In the genomic region with DNA sequence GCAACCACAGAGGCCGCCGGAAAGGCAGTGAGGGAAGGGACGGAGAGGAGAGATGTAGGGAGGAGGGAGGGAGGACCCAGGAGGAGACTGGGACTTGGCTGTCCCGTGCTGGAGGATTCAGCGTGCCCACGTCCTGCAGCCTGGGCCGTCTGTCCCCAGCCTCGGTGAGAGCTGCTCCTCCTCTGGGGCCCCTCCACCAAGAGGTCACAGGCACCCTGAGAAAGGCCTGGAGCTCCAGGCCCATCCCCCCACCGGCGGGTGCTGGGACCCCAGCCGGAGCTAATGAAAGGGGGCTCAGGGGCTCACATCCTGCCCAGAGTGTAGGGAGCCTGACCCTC, we compare ENCODE assay signal across 16 cellular contexts. TPM values are rescaled to one million over a fixed set of nuclear protein-coding genes. Genes with fewer than 3 reads are reported as not detected.
DNase-seq lines count a peak whose midpoint lies in the region; ATAC-seq, FAIRE-seq and TF ChIP-seq lines count a peak whose summit lies in the region.
"Had no signal": no experiment of that assay in that cellular context is flagged by ENCODE, and none has a peak within 500 bp of the region (broad histone marks: within the 10 kb centered on the region; RNA-seq: fewer than 3 reads in every experiment).

No MANE protein-coding gene starts in this region.

- no TSS peak for BruUV-seq in K562 (replicated peaks; lab: Mats Ljungman, UMichigan)

- no peak for TF ChIP-seq EP300 in K562 (IDR thresholded peaks at IDR 0.05; ENCODE audit: low read length)

- intact Hi-C loops in K562 (cut with micrococcal nuclease): no loop called here

- H3K36me3 Mint-ChIP-seq in neural progenitor cell: no peaks in the 10 kb centered on the region
- H3K36me3 Mint-ChIP-seq: CD14-positive monocyte; CD8-positive, alpha-beta T cell had no signal

- no peak for FAIRE-seq in K562 (lab: Jason Lieb, UNC)
- FAIRE-seq: A204.1 had no signal

- peaks cover 10% of the 10 kb centered on the region for H3K27me3 Mint-ChIP-seq in neural progenitor cell (ENCODE audit: insufficient read depth, low read depth)

- H3K27me3 ChIP-seq in K562 (ENCODE audit: control insufficient read depth in 2 of 2, insufficient read depth in 2 of 2, low read length in 2 of 2) (peaks cover 23 to 58% of the 10 kb centered on the region in 2 experiments; a peak in 4 of 5 replicates), neural progenitor cell (no peaks in the 10 kb centered on the region)

- POLR2A ChIA-PET in HEK293 (lab: Yijun Ruan, JAX) (no interaction called here), K562 (lab: Yijun Ruan, JAX) (interaction anchor here (0.6 to 1.7 kb wide), 5 partner anchors 9 to 473 kb away, joined by 3 to 7 read pairs (median 4); no protein-coding TSS in a partner anchor)

- CTCF ChIA-PET in HEK293 (lab: Yijun Ruan, JAX) (interaction anchor here (0.6 to 0.9 kb wide), 3 partner anchors 18 to 570 kb away, joined by 3 to 4 read pairs (median 4); no protein-coding TSS in a partner anchor), K562 (lab: Yijun Ruan, JAX; ENCODE audit: low intra/inter-chr PET ratio) (interaction anchor here (0.6 kb wide), 1 partner anchor 31 kb away, joined by 4 read pairs; no protein-coding TSS in a partner anchor)

- TF ChIP-seq POLR2A in K562 (conservative IDR thresholded peaks at IDR 0.05): no peak

- H3K4me3 Mint-ChIP-seq in neural progenitor cell: no peak overlapping the region
- H3K4me3 Mint-ChIP-seq: CD8-positive, alpha-beta T cell; H9 had no signal

- TF ChIP-seq RAD21 in K562 (CRISPR knock-in tag; conservative IDR thresholded peaks at IDR 0.05 in 1 of 2, IDR thresholded peaks at IDR 0.05 in 1 of 2): no peak

- H3K27ac ChIP-seq in HEK293 (ENCODE audit: extremely low read depth, low read depth, low read length): no peak overlapping the region
- H3K27ac ChIP-seq in K562 (ENCODE audit: extremely low read depth, low read depth, low read length): no peak overlapping the region
- no peak overlapping the region for H3K27ac ChIP-seq in neural progenitor cell

- no peaks in the 10 kb centered on the region for H3K9me1 ChIP-seq in K562 (ENCODE audit: control insufficient read depth, insufficient read depth, low read length)

- no peaks in the 10 kb centered on the region for H3K36me3 ChIP-seq in HEK293 (ENCODE audit: control insufficient read depth in 2 of 2, insufficient read depth in 1 of 2, low read length in 2 of 2)
- H3K36me3 ChIP-seq in K562 (ENCODE audit: control insufficient read depth, insufficient read depth, low read length): no peaks in the 10 kb centered on the region
- no peaks in the 10 kb centered on the region for H3K36me3 ChIP-seq in neural progenitor cell
- H3K36me3 ChIP-seq: BE2C had no signal

- no peaks in the 10 kb centered on the region for H3K4me1 ChIP-seq in HEK293 (ENCODE audit: control insufficient read depth, insufficient read depth, low read length)
- peaks cover 0 to 55% of the 10 kb centered on the region in 2 experiments; a peak in 2 of 5 replicates for H3K4me1 ChIP-seq in K562 (replicated peaks in 1 of 2; ENCODE audit: control insufficient read depth in 2 of 2, insufficient read depth in 2 of 2, low read length in 2 of 2)
- peaks cover 14% of the 10 kb centered on the region for H3K4me1 ChIP-seq in neural progenitor cell

- H3K9me3 ChIP-seq in HEK293 (ENCODE audit: control insufficient read depth, insufficient read depth, low read depth, low read length) (no peaks in the 10 kb centered on the region), K562 (replicated peaks; ENCODE audit: control insufficient read depth, insufficient read depth, low read depth, low read length) (no peaks in the 10 kb centered on the region), neural progenitor cell (ENCODE audit: low read depth) (no peaks in the 10 kb centered on the region)

- no peaks in the 10 kb centered on the region for H4K20me1 ChIP-seq in K562 (replicated peaks; ENCODE audit: control insufficient read depth, insufficient read depth, low read length)
- no peaks in the 10 kb centered on the region for H4K20me1 ChIP-seq in neural progenitor cell (ENCODE audit: low read depth)

- in situ Hi-C loops in K562 (cut with MboI): no loop called here

- H3K4me2 ChIP-seq in K562 (ENCODE audit: insufficient read depth, low read length): no peak overlapping the region
- peak overlapping the region; percentile 59 for H3K4me2 ChIP-seq in neural progenitor cell

- H3K9ac ChIP-seq in K562 (ENCODE audit: insufficient read depth in 1 of 2, low read depth in 2 of 2, low read length in 2 of 2) (no peak overlapping the region), neural progenitor cell (no peak overlapping the region)

- 2% methylated on average over 7 of the region's 11 CpGs for WGBS in K562 (ENCODE audit: insufficient coverage, low coverage, missing lambda C conversion rate)

- DNase-seq in K562 (ENCODE audit: extremely low read depth in 1 of 4, low spot score in 3 of 4) (no peak), neural progenitor cell (ENCODE audit: low spot score) (no peak), ecto neural progenitor cell (ENCODE audit: low spot score) (no peak), cerebellar cortex (ENCODE audit: low spot score) (no peak), GM10266 (ENCODE audit: extremely low spot score) (no peak)
- DNase-seq: BE2C; CD8-positive, alpha-beta T cell; COR-L47; DND-41; GDM1; H9; KBM-7 had no signal

- H3K79me2 ChIP-seq in K562 (ENCODE audit: control insufficient read depth, insufficient read depth, low read length) (no peaks in the 10 kb centered on the region), neural progenitor cell (ENCODE audit: low read depth) (no peaks in the 10 kb centered on the region)

- H2AFZ ChIP-seq in K562 (ENCODE audit: low read depth, low read length) (no peak overlapping the region), neural progenitor cell (replicated peaks) (no peak overlapping the region)

- H3K4me3 ChIP-seq in HEK293 (ENCODE audit: low read depth, low read length): no peak overlapping the region
- H3K4me3 ChIP-seq in K562: no peak overlapping the region
- no peak overlapping the region for H3K4me3 ChIP-seq in neural progenitor cell

- ATAC-seq in K562: no peak
- ATAC-seq in HG02840 (IDR thresholded peaks at IDR 0.05; ENCODE audit: low FRiP score, unreplicated experiment): no peak
- ATAC-seq: CD8-positive, alpha-beta T cell had no signal

- peaks cover 3% of the 10 kb centered on the region for H3K4me1 Mint-ChIP-seq in neural progenitor cell

- no peak for TF ChIP-seq CTCF in HEK293 (tag by site-specific recombination; IDR thresholded peaks at IDR 0.05)
- TF ChIP-seq CTCF in K562 (IDR thresholded peaks at IDR 0.05 in 2 of 3, conservative IDR thresholded peaks at IDR 0.05 in 1 of 3; ENCODE audit: insufficient read depth in 2 of 3, low read depth in 1 of 3, low read length in 3 of 3): no peak
- TF ChIP-seq CTCF in neural progenitor cell (IDR thresholded peaks at IDR 0.05): no peak
- no peak for TF ChIP-seq CTCF in GM10266 (IDR thresholded peaks at IDR 0.05; ENCODE audit: control insufficient read depth, insufficient read depth, low read depth, missing control alignments)

- peaks cover 6% of the 10 kb centered on the region for H3F3A ChIP-seq in neural progenitor cell (ENCODE audit: low read depth)

- H3K27ac Mint-ChIP-seq in neural progenitor cell: no peak overlapping the region
- H3K27ac Mint-ChIP-seq: CD8-positive, alpha-beta T cell had no signal

- H3K9me3 Mint-ChIP-seq in neural progenitor cell: peaks cover 4% of the 10 kb centered on the region
- H3K9me3 Mint-ChIP-seq: CD8-positive, alpha-beta T cell; H9 had no signal

RNA-seq across cellular contexts. Expression of a gene that starts 22.0 kb away (rescaled TPM):
- not detected in 2 replicates for total RNA-seq in K562 (2011; cell fraction: chromatin; rRNA removed; ENCODE audit: low replicate concordance)
- total RNA-seq in K562 (2011; cell fraction: nucleolus; rRNA removed): not detected in 2 replicates
- not detected in 2 replicates for total RNA-seq in K562 (2011; cell fraction: nucleoplasm; rRNA removed)
- total RNA-seq in K562 (2014; rRNA removed) (not detected in 2 replicates), K562 (2014; rRNA removed; fragmentation: Illumina TruSeq; extraction: Trizol) (not detected in 2 replicates), K562 (2015; rRNA removed; fragmentation: Illumina TruSeq; extraction: Trizol) (not detected in 2 replicates), K562 (2021) (not detected in 2 replicates), neural progenitor cell (ENCODE audit: low replicate concordance) (not detected in 2 replicates)
- polyA plus RNA-seq in K562 (2011; rRNA removed) (not detected in 2 replicates), K562 (2014; fragmentation: Illumina TruSeq; extraction: Trizol) (not detected in 2 replicates), K562 (2014; fragmentation: Nextera tagmentation; extraction: Ambion mirVana) (not detected), K562 (2014; rRNA removed) (not detected in 2 replicates)
- polyA plus RNA-seq in K562 (2011; cell fraction: cytosol; rRNA removed): not detected in 2 replicates
- polyA plus RNA-seq in K562 (2011; cell fraction: nucleus; rRNA removed): not detected in 2 replicates
- polyA plus RNA-seq in K562 (2012): 0.07 TPM in 1 of 2 replicates, not detected in the other
- polyA minus RNA-seq in K562 (2011; rRNA and poly(A)+ RNA removed): not detected in 2 replicates
- not detected in 2 replicates for polyA minus RNA-seq in K562 (2011; cell fraction: cytosol; rRNA and poly(A)+ RNA removed)
- polyA minus RNA-seq in K562 (2011; cell fraction: nucleus; rRNA and poly(A)+ RNA removed): not detected in 2 replicates
- total RNA-seq: CD8-positive, alpha-beta T cell; H9 had no signal
- polyA plus RNA-seq: CD14-positive monocyte had no signal

RNA-seq across cellular contexts. Expression of a gene that starts 31.5 kb away (rescaled TPM):
- total RNA-seq in K562 (2011; cell fraction: chromatin; rRNA removed; ENCODE audit: low replicate concordance): 163 and 370 TPM in 2 replicates
- total RNA-seq in K562 (2011; cell fraction: nucleolus; rRNA removed): 214 and 227 TPM in 2 replicates
- 128 and 149 TPM in 2 replicates for total RNA-seq in K562 (2011; cell fraction: nucleoplasm; rRNA removed)
- total RNA-seq in K562 (2014; rRNA removed): 64.7 and 104 TPM in 2 replicates
- 103 and 114 TPM in 2 replicates for total RNA-seq in K562 (2014; rRNA removed; fragmentation: Illumina TruSeq; extraction: Trizol)
- total RNA-seq in K562 (2015; rRNA removed; fragmentation: Illumina TruSeq; extraction: Trizol): 96.9 and 104 TPM in 2 replicates
- 208 and 215 TPM in 2 replicates for total RNA-seq in K562 (2021)
- 132 and 145 TPM in 2 replicates for polyA plus RNA-seq in K562 (2011; rRNA removed)
- 67.6 and 119 TPM in 2 replicates for polyA plus RNA-seq in K562 (2011; cell fraction: cytosol; rRNA removed)
- 140 and 142 TPM in 2 replicates for polyA plus RNA-seq in K562 (2011; cell fraction: nucleus; rRNA removed)
- 143 and 153 TPM in 2 replicates for polyA plus RNA-seq in K562 (2012)
- 222 and 254 TPM in 2 replicates for polyA plus RNA-seq in K562 (2014; fragmentation: Illumina TruSeq; extraction: Trizol)
- polyA plus RNA-seq in K562 (2014; fragmentation: Nextera tagmentation; extraction: Ambion mirVana): 10 to 100 TPM; 36.6 to 45.1 TPM
- polyA plus RNA-seq in K562 (2014; rRNA removed): 171 and 184 TPM in 2 replicates
- polyA minus RNA-seq in K562 (2011; rRNA and poly(A)+ RNA removed): 118 and 130 TPM in 2 replicates
- polyA minus RNA-seq in K562 (2011; cell fraction: cytosol; rRNA and poly(A)+ RNA removed): 69.2 and 93.4 TPM in 2 replicates
- 62.3 and 72.8 TPM in 2 replicates for polyA minus RNA-seq in K562 (2011; cell fraction: nucleus; rRNA and poly(A)+ RNA removed)
- 184 and 239 TPM in 2 replicates for total RNA-seq in neural progenitor cell (ENCODE audit: low replicate concordance)

RNA-seq across cellular contexts. Expression of a gene that starts 37.4 kb away (rescaled TPM):
- total RNA-seq in K562 (2011; cell fraction: chromatin; rRNA removed; ENCODE audit: low replicate concordance): not detected in 2 replicates
- total RNA-seq in K562 (2011; cell fraction: nucleolus; rRNA removed): not detected in 2 replicates
- not detected in 2 replicates for total RNA-seq in K562 (2011; cell fraction: nucleoplasm; rRNA removed)
- total RNA-seq in K562 (2014; rRNA removed) (not detected in 2 replicates), K562 (2014; rRNA removed; fragmentation: Illumina TruSeq; extraction: Trizol) (not detected in 2 replicates), K562 (2015; rRNA removed; fragmentation: Illumina TruSeq; extraction: Trizol) (not detected in 2 replicates), K562 (2021) (0.31 TPM in 1 of 2 replicates, not detected in the other), neural progenitor cell (ENCODE audit: low replicate concordance) (not detected in 2 replicates)
- polyA plus RNA-seq in K562 (2011; rRNA removed) (not detected in 2 replicates), K562 (2014; fragmentation: Illumina TruSeq; extraction: Trizol) (not detected in 2 replicates), K562 (2014; fragmentation: Nextera tagmentation; extraction: Ambion mirVana) (not detected), K562 (2014; rRNA removed) (not detected in 2 replicates)
- not detected in 2 replicates for polyA plus RNA-seq in K562 (2011; cell fraction: cytosol; rRNA removed)
- not detected in 2 replicates for polyA plus RNA-seq in K562 (2011; cell fraction: nucleus; rRNA removed)
- 0.10 TPM in 1 of 2 replicates, not detected in the other for polyA plus RNA-seq in K562 (2012)
- polyA minus RNA-seq in K562 (2011; rRNA and poly(A)+ RNA removed): not detected in 2 replicates
- not detected in 2 replicates for polyA minus RNA-seq in K562 (2011; cell fraction: cytosol; rRNA and poly(A)+ RNA removed)
- not detected in 2 replicates for polyA minus RNA-seq in K562 (2011; cell fraction: nucleus; rRNA and poly(A)+ RNA removed)
- total RNA-seq: CD8-positive, alpha-beta T cell; H9 had no signal
- polyA plus RNA-seq: CD14-positive monocyte had no signal

RNA-seq across cellular contexts. Expression of a gene that starts 47.9 kb away (rescaled TPM):
- total RNA-seq in K562 (2011; cell fraction: chromatin; rRNA removed; ENCODE audit: low replicate concordance): not detected in 2 replicates
- total RNA-seq in K562 (2011; cell fraction: nucleolus; rRNA removed): not detected in 2 replicates
- total RNA-seq in K562 (2011; cell fraction: nucleoplasm; rRNA removed): not detected in 2 replicates
- total RNA-seq in K562 (2014; rRNA removed) (not detected in 2 replicates), K562 (2014; rRNA removed; fragmentation: Illumina TruSeq; extraction: Trizol) (not detected in 2 replicates), K562 (2015; rRNA removed; fragmentation: Illumina TruSeq; extraction: Trizol) (not detected in 2 replicates), K562 (2021) (0.16 and 0.18 TPM in 2 replicates), neural progenitor cell (ENCODE audit: low replicate concordance) (not detected in 2 replicates)
- polyA plus RNA-seq in K562 (2011; rRNA removed) (not detected in 2 replicates), K562 (2014; fragmentation: Illumina TruSeq; extraction: Trizol) (not detected in 2 replicates), K562 (2014; fragmentation: Nextera tagmentation; extraction: Ambion mirVana) (not detected), K562 (2014; rRNA removed) (not detected in 2 replicates)
- polyA plus RNA-seq in K562 (2011; cell fraction: cytosol; rRNA removed): not detected in 2 replicates
- not detected in 2 replicates for polyA plus RNA-seq in K562 (2011; cell fraction: nucleus; rRNA removed)
- not detected in 2 replicates for polyA plus RNA-seq in K562 (2012)
- not detected in 2 replicates for polyA minus RNA-seq in K562 (2011; rRNA and poly(A)+ RNA removed)
- not detected in 2 replicates for polyA minus RNA-seq in K562 (2011; cell fraction: cytosol; rRNA and poly(A)+ RNA removed)
- polyA minus RNA-seq in K562 (2011; cell fraction: nucleus; rRNA and poly(A)+ RNA removed): not detected in 2 replicates
- total RNA-seq: CD8-positive, alpha-beta T cell; H9 had no signal
- polyA plus RNA-seq: CD14-positive monocyte had no signal

RNA-seq across cellular contexts. Expression of a gene that starts 52.8 kb away (rescaled TPM):
- total RNA-seq in K562 (2011; cell fraction: chromatin; rRNA removed; ENCODE audit: low replicate concordance): not detected in 2 replicates
- not detected in 2 replicates for total RNA-seq in K562 (2011; cell fraction: nucleolus; rRNA removed)
- total RNA-seq in K562 (2011; cell fraction: nucleoplasm; rRNA removed): not detected in 2 replicates
- total RNA-seq in K562 (2014; rRNA removed): not detected in 2 replicates
- not detected in 2 replicates for total RNA-seq in K562 (2014; rRNA removed; fragmentation: Illumina TruSeq; extraction: Trizol)
- total RNA-seq in K562 (2015; rRNA removed; fragmentation: Illumina TruSeq; extraction: Trizol): not detected in 2 replicates
- not detected in 2 replicates for total RNA-seq in K562 (2021)
- polyA plus RNA-seq in K562 (2011; rRNA removed): not detected in 2 replicates
- not detected in 2 replicates for polyA plus RNA-seq in K562 (2011; cell fraction: cytosol; rRNA removed)
- not detected in 2 replicates for polyA plus RNA-seq in K562 (2011; cell fraction: nucleus; rRNA removed)
- not detected in 2 replicates for polyA plus RNA-seq in K562 (2012)
- not detected in 2 replicates for polyA plus RNA-seq in K562 (2014; fragmentation: Illumina TruSeq; extraction: Trizol)
- polyA plus RNA-seq in K562 (2014; fragmentation: Nextera tagmentation; extraction: Ambion mirVana): not detected
- polyA plus RNA-seq in K562 (2014; rRNA removed): not detected in 2 replicates
- not detected in 2 replicates for polyA minus RNA-seq in K562 (2011; rRNA and poly(A)+ RNA removed)
- polyA minus RNA-seq in K562 (2011; cell fraction: cytosol; rRNA and poly(A)+ RNA removed): not detected in 2 replicates
- polyA minus RNA-seq in K562 (2011; cell fraction: nucleus; rRNA and poly(A)+ RNA removed): not detected in 2 replicates
- total RNA-seq in neural progenitor cell (ENCODE audit: low replicate concordance): not detected in 2 replicates
- total RNA-seq: CD8-positive, alpha-beta T cell; H9 had no signal
- polyA plus RNA-seq: CD14-positive monocyte had no signal
